In genomic region chr7:24025094-24025493, GRCh38 we compare ENCODE assay signal across 13 cellular contexts.
A peak's percentile ranks its signal among the peaks of the same experiment; 100 is the strongest.
DNase-seq lines count a peak whose midpoint lies in the region; ATAC-seq and TF ChIP-seq lines count a peak whose summit lies in the region.
"Had no signal": no experiment of that assay in that cellular context is flagged by ENCODE, and none has a peak within 500 bp of the region (broad histone marks: within the 10 kb centered on the region; RNA-seq: fewer than 3 reads in every experiment).

No MANE protein-coding gene starts in this region.

- no peak for ATAC-seq in PC-3
- peak; percentile 48 for ATAC-seq in foreskin keratinocyte
- ATAC-seq in HG02642 (IDR thresholded peaks at IDR 0.05; ENCODE audit: poor library complexity, unreplicated experiment): no peak
- ATAC-seq in naive thymus-derived CD8-positive, alpha-beta T cell: no peak
- ATAC-seq: A549; activated CD8-positive, alpha-beta T cell treated with anti-CD3 and anti-CD28 coated beads, Interleukin-2, amount 10 ng/mL, durations not matched to agents 7 days and 5 days; natural killer cell had no signal

- no peaks in the 10 kb centered on the region for H3K27me3 ChIP-seq in PC-3 (ENCODE audit: low read length)
- peaks cover 9% of the 10 kb centered on the region for H3K27me3 ChIP-seq in foreskin keratinocyte
- H3K27me3 ChIP-seq in effector memory CD4-positive, alpha-beta T cell (replicated peaks; ENCODE audit: control insufficient read depth, insufficient read depth, low read length, poor library complexity, severe bottlenecking): no peaks in the 10 kb centered on the region

- H3K9me2 ChIP-seq in PC-3 (replicated peaks; ENCODE audit: low read length): no peaks in the 10 kb centered on the region

- no peak overlapping the region for H3K9ac ChIP-seq in PC-3 (ENCODE audit: low read length)

- no peaks in the 10 kb centered on the region for H3K9me3 Mint-ChIP-seq in naive thymus-derived CD8-positive, alpha-beta T cell
- H3K9me3 Mint-ChIP-seq: activated naive CD8-positive, alpha-beta T cell treated with anti-CD3 and anti-CD28 coated beads, Interleukin-2, amount 10 ng/mL, durations not matched to agents 7 days and 5 days; natural killer cell; T-helper 1 cell treated with Interleukin-12 subunit alpha and Interleukin-12 subunit beta and Interleukin-4 antibody, amounts not matched to agents 30 μg/mL and 1 μg/mL, for 36 hours had no signal

- H3K4me1 ChIP-seq in PC-3 (ENCODE audit: insufficient read depth, low read length) (peaks cover 8% of the 10 kb centered on the region; the same call in 1 of the 2 replicates), foreskin keratinocyte (no peaks in the 10 kb centered on the region)
- no peaks in the 10 kb centered on the region for H3K4me1 ChIP-seq in effector memory CD4-positive, alpha-beta T cell (ENCODE audit: control insufficient read depth, insufficient read depth, low read length, poor library complexity, severe bottlenecking)
- H3K4me1 ChIP-seq: A549 had no signal

- no peaks in the 10 kb centered on the region for H3K36me3 Mint-ChIP-seq in naive thymus-derived CD8-positive, alpha-beta T cell
- H3K36me3 Mint-ChIP-seq: activated naive CD8-positive, alpha-beta T cell treated with anti-CD3 and anti-CD28 coated beads, Interleukin-2, amount 10 ng/mL, durations not matched to agents 7 days and 5 days; natural killer cell had no signal

- POLR2A ChIA-PET in PC-3 (lab: Charles Lee; ENCODE audit: unreplicated experiment): no interaction called here
- POLR2A ChIA-PET in naive thymus-derived CD8-positive, alpha-beta T cell (lab: Charles Lee): no interaction called here

- no TSS peak for BruUV-seq in PC-3 (replicated peaks; lab: Mats Ljungman, UMichigan)

- DNase-seq in NCI-H2171 treated with DMSO at 0.1 percent for 48 hours (lab: John Stamatoyannopoulos, UW) (peak; percentile 20), NCI-H2171 (lab: John Stamatoyannopoulos, UW) (no peak), PC-3 (peak; percentile 11), foreskin keratinocyte (peak in 1 of 2 donors; percentile 13), D341Med (ENCODE audit: low spot score) (no peak)
- DNase-seq in naive thymus-derived CD8-positive, alpha-beta T cell: no peak
- DNase-seq in effector memory CD4-positive, alpha-beta T cell: no peak
- DNase-seq: activated CD8-positive, alpha-beta T cell treated with anti-CD3 and anti-CD28 coated beads, Interleukin-2, amount 10 ng/mL, durations not matched to agents 7 days and 5 days; activated naive CD8-positive, alpha-beta T cell treated with anti-CD3 and anti-CD28 coated beads, Interleukin-2, amount 10 ng/mL, durations not matched to agents 7 days and 5 days; natural killer cell had no signal

- no peak for TF ChIP-seq CTCF in PC-3 (conservative IDR thresholded peaks at IDR 0.05; ENCODE audit: low read depth, low read length)
- TF ChIP-seq CTCF in foreskin keratinocyte (conservative IDR thresholded peaks at IDR 0.05): no peak

- peaks cover 4 to 14% (median 8%) of the 10 kb centered on the region in 5 donors for H3K27me3 Mint-ChIP-seq in naive thymus-derived CD8-positive, alpha-beta T cell

- H3K36me3 ChIP-seq in PC-3 (ENCODE audit: low read depth, low read length): no peaks in the 10 kb centered on the region
- no peaks in the 10 kb centered on the region for H3K36me3 ChIP-seq in effector memory CD4-positive, alpha-beta T cell (ENCODE audit: control insufficient read depth, insufficient read depth, low read length)

- no peak overlapping the region for H3K4me3 Mint-ChIP-seq in naive thymus-derived CD8-positive, alpha-beta T cell
- H3K4me3 Mint-ChIP-seq: activated CD8-positive, alpha-beta T cell treated with anti-CD3 and anti-CD28 coated beads, Interleukin-2, amount 10 ng/mL, durations not matched to agents 7 days and 5 days; activated naive CD8-positive, alpha-beta T cell treated with anti-CD3 and anti-CD28 coated beads, Interleukin-2, amount 10 ng/mL, durations not matched to agents 7 days and 5 days; natural killer cell; T-helper 1 cell treated with Interleukin-12 subunit alpha and Interleukin-12 subunit beta and Interleukin-4 antibody, amounts not matched to agents 30 μg/mL and 1 μg/mL, for 36 hours had no signal

- H3K27ac ChIP-seq in PC-3 (ENCODE audit: low read length): no peak overlapping the region
- H3K27ac ChIP-seq in foreskin keratinocyte: no peak overlapping the region
- H3K27ac ChIP-seq in effector memory CD4-positive, alpha-beta T cell (ENCODE audit: insufficient read depth, low read length, poor library complexity, severe bottlenecking): no peak overlapping the region
- H3K27ac ChIP-seq: A549 had no signal

- no peaks in the 10 kb centered on the region for H4K20me1 ChIP-seq in PC-3 (ENCODE audit: low read length)

- CTCF ChIA-PET in PC-3 (lab: Charles Lee): no interaction called here

- H3F3A ChIP-seq in PC-3 (ENCODE audit: low read length, unreplicated experiment): no peaks in the 10 kb centered on the region

- H3K4me1 Mint-ChIP-seq in naive thymus-derived CD8-positive, alpha-beta T cell: no peaks in the 10 kb centered on the region
- H3K4me1 Mint-ChIP-seq: activated naive CD8-positive, alpha-beta T cell treated with anti-CD3 and anti-CD28 coated beads, Interleukin-2, amount 10 ng/mL, durations not matched to agents 7 days and 5 days; natural killer cell had no signal

- no peak overlapping the region for H3K4me3 ChIP-seq in PC-3 (ENCODE audit: low read length)
- H3K4me3 ChIP-seq in effector memory CD4-positive, alpha-beta T cell (ENCODE audit: insufficient read depth, low read depth, low read length, poor library complexity, severe bottlenecking): no peak overlapping the region
- H3K4me3 ChIP-seq: A549 had no signal

- no peaks in the 10 kb centered on the region for H3K79me2 ChIP-seq in PC-3 (ENCODE audit: low read length)

- intact Hi-C loops in PC-3 (cut with micrococcal nuclease): no loop called here

- no peak overlapping the region for H3K27ac Mint-ChIP-seq in naive thymus-derived CD8-positive, alpha-beta T cell
- H3K27ac Mint-ChIP-seq: activated CD8-positive, alpha-beta T cell treated with anti-CD3 and anti-CD28 coated beads, Interleukin-2, amount 10 ng/mL, durations not matched to agents 7 days and 5 days; activated naive CD8-positive, alpha-beta T cell treated with anti-CD3 and anti-CD28 coated beads, Interleukin-2, amount 10 ng/mL, durations not matched to agents 7 days and 5 days; natural killer cell; T-helper 1 cell treated with Interleukin-12 subunit alpha and Interleukin-12 subunit beta and Interleukin-4 antibody, amounts not matched to agents 30 μg/mL and 1 μg/mL, for 36 hours had no signal

- no peak overlapping the region for H3K4me2 ChIP-seq in PC-3 (ENCODE audit: low read length)
- H3K4me2 ChIP-seq: A549 had no signal

- H3K9me3 ChIP-seq in PC-3 (ENCODE audit: low read length): no peaks in the 10 kb centered on the region
- no peaks in the 10 kb centered on the region for H3K9me3 ChIP-seq in effector memory CD4-positive, alpha-beta T cell (ENCODE audit: control insufficient read depth, low read length)
- H3K9me3 ChIP-seq: A549 had no signal

- H2AFZ ChIP-seq in PC-3 (ENCODE audit: low read length): no peak overlapping the region; the same call in 1 of the 2 replicates

Comparison
In these comparisons a context has a peak if more than half of its experiments do, and no peak if none do; other contexts are left out.
1. DNase-seq: peak in NCI-H2171 treated with DMSO at 0.1 percent for 48 hours (single experiment) and PC-3 (single experiment); none in NCI-H2171 (single experiment), naive thymus-derived CD8-positive, alpha-beta T cell (0 of 10), effector memory CD4-positive, alpha-beta T cell (0 of 3) and D341Med (single experiment).